ENCODE assay signal across 8 cellular contexts in the genomic region with DNA sequence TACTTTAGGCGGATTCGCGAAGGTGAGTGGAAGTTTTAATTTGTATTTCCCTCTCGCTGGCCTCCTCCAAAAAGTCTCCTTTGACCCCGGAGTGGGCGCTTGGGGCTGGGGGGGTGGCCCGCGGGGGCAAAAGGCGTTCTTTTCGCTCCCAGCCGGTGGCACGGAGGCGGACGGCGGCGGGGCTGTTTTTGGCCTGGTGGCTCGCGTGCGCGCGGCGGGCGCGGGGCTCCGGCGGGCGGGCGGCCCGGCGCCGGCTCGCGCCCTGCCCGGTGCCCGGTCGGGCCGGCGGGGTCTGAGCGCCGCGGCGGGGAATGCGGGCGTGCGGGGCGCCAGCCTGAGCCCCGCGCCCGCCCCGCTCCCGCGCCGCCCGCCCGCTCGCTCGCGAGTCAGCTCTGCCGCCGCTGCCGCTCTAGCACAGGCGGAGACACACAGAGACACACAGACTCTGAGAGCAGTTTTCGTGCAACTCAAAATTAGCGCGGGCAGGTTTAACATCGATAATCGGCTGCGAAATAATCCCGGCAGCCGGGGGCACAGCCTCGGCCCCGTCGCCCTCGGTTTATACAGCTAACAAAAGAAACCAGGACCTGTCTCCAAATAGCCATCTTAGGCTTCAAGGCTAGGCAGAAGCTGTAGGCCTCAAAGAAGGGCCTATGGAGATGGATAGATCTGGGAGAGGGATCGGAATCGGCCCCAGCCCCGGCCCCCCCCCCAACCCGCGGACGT. TPM values are rescaled to one million over a fixed set of nuclear protein-coding genes. Genes with fewer than 3 reads are reported as not detected.
DNase-seq lines count a peak whose midpoint lies in the region; ATAC-seq and TF ChIP-seq lines count a peak whose summit lies in the region.

No MANE protein-coding gene starts in this region.

- no peak for ATAC-seq in GM21529 (IDR thresholded peaks at IDR 0.05; ENCODE audit: unreplicated experiment)
- ATAC-seq in GM18519 (IDR thresholded peaks at IDR 0.05; ENCODE audit: low FRiP score, unreplicated experiment), result no peak

- no peak for TF ChIP-seq CTCF in DOHH2 (IDR thresholded peaks at IDR 0.05; ENCODE audit: low read depth, low read length, poor library complexity, severe bottlenecking)
- no peak for TF ChIP-seq CTCF in ascending aorta (IDR thresholded peaks at IDR 0.05)

- H4K20me1 ChIP-seq in DOHH2 (ENCODE audit: control insufficient read depth, insufficient read depth, low read depth, low read length), result no peaks in the 10 kb centered on the region

- peaks cover 19% of the 10 kb centered on the region for H3F3A ChIP-seq in DOHH2 (ENCODE audit: control insufficient read depth, insufficient read depth)

- intact Hi-C loops in ascending aorta (cut with DNase I), result no loop called here

- H3K9me3 ChIP-seq in DOHH2 (ENCODE audit: control insufficient read depth, insufficient read depth, low read length) (no peaks in the 10 kb centered on the region), ascending aorta (no peaks in the 10 kb centered on the region)

- H3K27ac ChIP-seq in DOHH2 (ENCODE audit: low read depth, low read length) (peak overlapping the region; percentile 95), ascending aorta (peak overlapping the region; percentile 99)

- peak; percentile 60 for DNase-seq in LoVo (ENCODE audit: low spot score)
- peak; percentile 15 to 89 (median 45) for DNase-seq in T-helper 2 cell
- DNase-seq in ascending aorta (ENCODE audit: low spot score in 2 of 2), result peak in 1 of 2 donors; percentile 68
- peak; percentile 57 to 67 for DNase-seq in hippocampal formation (lab: John Stamatoyannopoulos, UW)
- peak; percentile 91 for DNase-seq in retina

- peak overlapping the region; percentile 88 for H3K4me2 ChIP-seq in DOHH2 (ENCODE audit: low read length)

- peaks cover 74% of the 10 kb centered on the region for H3K79me2 ChIP-seq in DOHH2 (ENCODE audit: control insufficient read depth, low read length)

- H3K4me3 ChIP-seq in DOHH2 (ENCODE audit: low read length), result peak overlapping the region; percentile 80
- H3K4me3 ChIP-seq in ascending aorta, result peak overlapping the region; percentile 74 to 95

- peaks cover 23% of the 10 kb centered on the region for H3K4me1 ChIP-seq in DOHH2 (ENCODE audit: control insufficient read depth, low read length)
- H3K4me1 ChIP-seq in ascending aorta, result peaks cover 0 to 26% of the 10 kb centered on the region in 2 donors

- H3K36me3 ChIP-seq in DOHH2 (ENCODE audit: control insufficient read depth, low read length) (peaks cover 49% of the 10 kb centered on the region), ascending aorta (no peaks in the 10 kb centered on the region)

- no peaks in the 10 kb centered on the region for H3K9me2 ChIP-seq in DOHH2 (replicated peaks; ENCODE audit: control insufficient read depth, low read length)

- H3K27me3 ChIP-seq in DOHH2 (ENCODE audit: control insufficient read depth, low read length) (no peaks in the 10 kb centered on the region), ascending aorta (no peaks in the 10 kb centered on the region)

RNA-seq across cellular contexts. Expression of a gene that starts 0.8 kb away (rescaled TPM):
- total RNA-seq in ascending aorta, result 18.4 TPM
